9 cellular contexts compared by ENCODE assay signal in the genomic region with DNA sequence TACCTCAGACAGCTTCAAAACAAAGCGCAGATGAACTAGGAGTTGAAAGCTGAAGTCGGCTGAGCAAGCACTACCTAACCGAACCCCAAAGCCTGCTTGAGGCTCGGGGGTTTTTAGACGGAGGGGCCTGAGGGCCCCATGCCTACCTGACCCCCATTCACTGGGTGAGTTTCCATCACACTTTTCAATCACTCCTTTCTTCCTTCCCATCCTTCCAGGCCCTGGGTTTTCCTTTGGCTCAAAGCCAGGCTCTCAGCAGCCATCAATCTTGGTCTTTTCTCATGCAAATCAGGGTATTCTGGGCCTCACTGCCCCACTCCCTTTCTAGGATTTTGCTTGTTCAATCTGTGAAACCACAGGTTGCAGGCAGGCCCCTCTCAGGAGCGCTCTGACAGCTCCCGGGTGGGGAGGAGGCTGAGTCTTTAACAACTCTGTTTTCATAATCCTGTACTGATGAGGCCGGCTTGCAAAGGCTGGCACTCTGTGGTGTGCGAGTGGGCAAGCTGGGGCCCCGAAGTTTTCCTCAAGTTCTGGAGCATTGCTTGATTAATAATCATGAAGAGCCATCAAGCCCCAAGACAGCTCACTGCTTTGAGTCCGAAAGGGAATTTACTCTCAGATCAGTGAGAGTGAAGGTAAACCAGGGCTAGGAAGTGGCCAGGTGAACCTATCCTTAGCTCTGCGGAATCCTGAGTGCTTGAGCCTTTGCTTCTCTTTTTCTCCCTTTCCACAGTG.
DNase-seq lines count a peak whose midpoint lies in the region; FAIRE-seq and TF ChIP-seq lines count a peak whose summit lies in the region.
"Had no signal": no experiment of that assay in that cellular context is flagged by ENCODE, and none has a peak within 500 bp of the region (broad histone marks: within the 10 kb centered on the region; RNA-seq: fewer than 3 reads in every experiment).

No MANE protein-coding gene starts in this region.

- no peak overlapping the region for H3K4me3 ChIP-seq in adrenal gland

- no peak for TF ChIP-seq POLR2A in adrenal gland (IDR thresholded peaks at IDR 0.05)

- no peak for FAIRE-seq in D721Med (lab: Jason Lieb, UNC)

- H3K27me3 ChIP-seq in adrenal gland = no peaks in the 10 kb centered on the region

- H3K27ac ChIP-seq in cingulate gyrus (ENCODE audit: low read depth, low read length) (peak overlapping the region; percentile 39), adrenal gland (no peak overlapping the region)

- H3K36me3 ChIP-seq in adrenal gland (replicated peaks in 1 of 2) = no peaks in the 10 kb centered on the region

- 75 to 81% (median 77%) methylated on average over 11 to 12 of the region's 12 CpGs for WGBS in adrenal gland, 4 donors

- no peaks in the 10 kb centered on the region for H3K4me1 ChIP-seq in adrenal gland (replicated peaks in 1 of 2)

- TF ChIP-seq CTCF in D721Med (IDR thresholded peaks at IDR 0.05; ENCODE audit: insufficient read depth, missing control alignments) (no peak), adrenal gland (IDR thresholded peaks at IDR 0.05) (no peak)

- intact Hi-C loops in adrenal gland (cut with DNase I) = no loop called here

- H3K9me3 ChIP-seq in adrenal gland (replicated peaks in 1 of 3) = no peaks in the 10 kb centered on the region

- DNase-seq in NK-92 treated with Interleukin-12 subunit alpha and Interleukin-12 subunit beta, amount 100 ng/mL, for 24 hours (lab: John Stamatoyannopoulos, UW) = peak; percentile 48
- DNase-seq in NK-92 (lab: John Stamatoyannopoulos, UW; ENCODE audit: unreplicated experiment) (no peak), NCI-H146 treated with DMSO at 0.1 percent for 48 hours (lab: John Stamatoyannopoulos, UW; ENCODE audit: unreplicated experiment) (peak; percentile 20), D721Med (ENCODE audit: insufficient read length, low spot score) (no peak), adrenal gland (no peak), HT-29 (ENCODE audit: low spot score) (no peak)
- DNase-seq in stimulated activated CD8-positive, alpha-beta memory T cell treated with anti-CD3 and anti-CD28 coated beads, Interleukin-15, amount 100 ng/mL, for 24 hours (ENCODE audit: low read depth) = peak; percentile 21
- DNase-seq: IMR-90 had no signal

Comparison
In these comparisons a context has a peak if more than half of its experiments do, and no peak if none do; other contexts are left out.
1. DNase-seq: peak in NK-92 treated with Interleukin-12 subunit alpha and Interleukin-12 subunit beta, amount 100 ng/mL, for 24 hours (single experiment), NCI-H146 treated with DMSO at 0.1 percent for 48 hours (single experiment) and stimulated activated CD8-positive, alpha-beta memory T cell treated with anti-CD3 and anti-CD28 coated beads, Interleukin-15, amount 100 ng/mL, for 24 hours (single experiment); none in NK-92 (single experiment), D721Med (single experiment), adrenal gland (0 of 7) and HT-29 (single experiment).